8 cellular contexts compared by ENCODE assay signal in genomic region chr12:6937481-6938352, GRCh38. TPM values are rescaled to one million over a fixed set of nuclear protein-coding genes. Genes with fewer than 3 reads are reported as not detected.
DNase-seq lines count a peak whose midpoint lies in the region; ATAC-seq and TF ChIP-seq lines count a peak whose summit lies in the region.

No MANE protein-coding gene starts in this region.

- H3K4me1 ChIP-seq in HUES6 (ENCODE audit: control insufficient read depth, insufficient read depth, low read length) (peaks cover 11% of the 10 kb centered on the region), NT2/D1 (ENCODE audit: insufficient read depth, insufficient read length) (peaks cover 25% of the 10 kb centered on the region), endocrine pancreas (ENCODE audit: control insufficient read depth, insufficient read depth, low read length) (no peaks in the 10 kb centered on the region)

- H3K9me3 Mint-ChIP-seq in Calu3 (ENCODE audit: low read depth, unreplicated experiment) = no peaks in the 10 kb centered on the region

- CTCF ChIA-PET in Calu3 (lab: Charles Lee) = interaction anchor here (0.6 to 1.2 kb wide), 7 partner anchors 8 to 68 kb away, joined by 3 to 10 read pairs (median 4); partner anchors contain the start of gene SPSB2

- H3K4me3 Mint-ChIP-seq in Calu3 (ENCODE audit: low read depth, unreplicated experiment) = peak overlapping the region; percentile 75

- peak overlapping the region; percentile 91 for H3K27ac ChIP-seq in HUES6 (ENCODE audit: low read depth, low read length)

- DNase-seq in Calu3 = peak; percentile 93
- DNase-seq in NT2/D1 (ENCODE audit: low read depth, low spot score) = peak; percentile 100
- DNase-seq in activated CD8-positive, alpha-beta memory T cell treated with anti-CD3 and anti-CD28 coated beads, Interleukin-2, amount 50 U/mL, for 24 hours (ENCODE audit: extremely low read depth) = peak; percentile 87
- DNase-seq in mesenteric fat pad (ENCODE audit: low spot score) = peak; percentile 98
- DNase-seq in stimulated activated CD8-positive, alpha-beta memory T cell treated with anti-CD3 and anti-CD28 coated beads, Interleukin-15, amount 100 ng/mL, for 24 hours (ENCODE audit: low read depth) = peak; percentile 84

- H3K4me3 ChIP-seq in HUES6 (ENCODE audit: low read depth, low read length) (peak overlapping the region; percentile 71), NT2/D1 (ENCODE audit: insufficient read length, low read depth) (peak overlapping the region; percentile 73), endocrine pancreas (ENCODE audit: control insufficient read depth, insufficient read depth, low read length) (no peak overlapping the region)

- H3K27me3 ChIP-seq in HUES6 (ENCODE audit: control insufficient read depth, insufficient read depth, low read length) = no peaks in the 10 kb centered on the region
- H3K27me3 ChIP-seq in NT2/D1 (ENCODE audit: insufficient read depth, insufficient read length) = no peaks in the 10 kb centered on the region
- no peaks in the 10 kb centered on the region for H3K27me3 ChIP-seq in endocrine pancreas (ENCODE audit: control insufficient read depth, insufficient read depth, low read length)

- H3K9me3 ChIP-seq in HUES6 (ENCODE audit: control insufficient read depth, insufficient read depth, low read depth, low read length) = no peaks in the 10 kb centered on the region
- no peaks in the 10 kb centered on the region for H3K9me3 ChIP-seq in NT2/D1 (ENCODE audit: insufficient read depth, low read length)
- no peaks in the 10 kb centered on the region for H3K9me3 ChIP-seq in endocrine pancreas (ENCODE audit: control insufficient read depth, low read length)

- peaks cover 34% of the 10 kb centered on the region for H3K4me1 Mint-ChIP-seq in Calu3 (ENCODE audit: low read depth, unreplicated experiment)

- intact Hi-C loops in Calu3 (cut with micrococcal nuclease; ENCODE audit: unreplicated experiment) = no loop called here

- peak; percentile 72 for ATAC-seq in GM21367 (IDR thresholded peaks at IDR 0.05; ENCODE audit: unreplicated experiment)

- no peaks in the 10 kb centered on the region for H3K27me3 Mint-ChIP-seq in Calu3 (ENCODE audit: unreplicated experiment)

- peak overlapping the region; percentile 93 for H3K27ac Mint-ChIP-seq in Calu3 (ENCODE audit: unreplicated experiment)

- H3K36me3 Mint-ChIP-seq in Calu3 (ENCODE audit: insufficient read depth, unreplicated experiment) = peaks cover 87% of the 10 kb centered on the region

- TF ChIP-seq CTCF in Calu3 (IDR thresholded peaks at IDR 0.05; ENCODE audit: unreplicated experiment) = peak; percentile 89

- peak overlapping the region; percentile 99 for H3K9ac ChIP-seq in HUES6 (ENCODE audit: low read length)
- H3K9ac ChIP-seq in NT2/D1 (ENCODE audit: insufficient read length, low read depth) = peak overlapping the region; percentile 99
- H3K9ac ChIP-seq in endocrine pancreas (ENCODE audit: control insufficient read depth, insufficient read depth, low read length) = peak overlapping the region; percentile 54

- BruUV-seq in Calu3 (replicated peaks; lab: Mats Ljungman, UMichigan) = TSS peak; percentile 95

- H3K36me3 ChIP-seq in HUES6 (ENCODE audit: control insufficient read depth, insufficient read depth, low read length) = peaks cover 57% of the 10 kb centered on the region
- peaks cover 92% of the 10 kb centered on the region for H3K36me3 ChIP-seq in NT2/D1 (ENCODE audit: insufficient read depth, insufficient read length, low read length)
- no peaks in the 10 kb centered on the region for H3K36me3 ChIP-seq in endocrine pancreas (ENCODE audit: control insufficient read depth, insufficient read depth, low read length)

RNA-seq across cellular contexts. Expression of gene RNU7-1, which starts 5.9 kb away (rescaled TPM):
- total RNA-seq in Calu3 (2022) (not detected in 2 replicates), mesenteric fat pad (not detected)

RNA-seq across cellular contexts. Expression of gene C12orf57, which starts 6.1 kb away (rescaled TPM):
- total RNA-seq in Calu3 (2022) = 96.7 and 103 TPM in 2 replicates
- total RNA-seq in mesenteric fat pad = 125 TPM

RNA-seq across cellular contexts. Expression of gene ATN1, which starts 10.0 kb away (rescaled TPM):
- total RNA-seq in Calu3 (2022) = 59.9 and 62.0 TPM in 2 replicates
- 148 TPM for total RNA-seq in mesenteric fat pad

RNA-seq across cellular contexts. Expression of gene PTPN6, which starts 13.4 kb away (rescaled TPM):
- total RNA-seq in Calu3 (2022) (42.4 and 46.3 TPM in 2 replicates), mesenteric fat pad (47.2 TPM)

RNA-seq across cellular contexts. Expression of gene ENO2, which starts 23.3 kb away (rescaled TPM):
- total RNA-seq in Calu3 (2022) = 14.5 and 16.1 TPM in 2 replicates
- total RNA-seq in mesenteric fat pad = 5.3 TPM
